ENCODE assay signal across 8 cellular contexts in the genomic region with DNA sequence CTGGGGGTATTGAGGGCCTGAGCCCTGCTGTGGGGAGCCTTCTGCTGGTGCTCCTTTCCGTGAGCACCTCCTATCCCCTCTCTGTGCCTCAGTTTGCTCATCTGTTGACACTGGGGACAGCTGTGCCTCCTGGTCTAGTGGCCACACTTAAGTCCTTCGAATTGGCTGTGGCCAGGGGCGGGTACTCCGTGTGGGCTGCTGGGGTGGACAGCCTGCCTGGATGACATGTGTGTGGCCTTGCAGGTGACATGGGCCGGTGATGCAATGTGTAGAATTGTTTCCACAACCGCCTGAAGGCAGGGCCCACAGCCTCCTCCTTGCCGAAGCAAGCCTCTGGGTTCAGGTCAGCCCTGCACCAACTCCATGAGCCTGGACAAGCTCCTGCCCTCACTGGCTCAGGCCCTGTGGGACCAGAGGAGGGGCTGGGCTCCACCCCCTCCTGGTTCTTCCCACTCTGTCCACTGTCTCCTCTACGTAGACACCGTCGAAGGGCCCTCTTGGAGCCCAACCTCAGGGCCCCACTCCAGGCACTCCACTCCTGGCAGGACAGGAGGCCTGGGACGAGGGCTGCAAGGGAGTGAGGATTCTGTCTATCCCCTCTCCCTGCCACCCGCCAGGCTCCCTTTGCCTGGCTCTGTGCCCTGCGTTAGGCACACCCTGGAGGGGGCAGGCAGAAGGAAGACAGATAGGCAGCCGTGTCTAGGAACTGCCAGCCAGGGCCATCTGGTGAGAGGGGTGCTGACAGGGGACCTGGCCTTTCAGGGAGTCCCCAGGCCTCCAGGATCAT. TPM values are rescaled to one million over a fixed set of nuclear protein-coding genes. Genes with fewer than 3 reads are reported as not detected.
DNase-seq lines count a peak whose midpoint lies in the region; ATAC-seq, FAIRE-seq and TF ChIP-seq lines count a peak whose summit lies in the region.

No MANE protein-coding gene starts in this region.

- peaks cover 1 to 11% of the 10 kb centered on the region in 2 experiments; a peak in 2 of 5 replicates for H3K36me3 ChIP-seq in HepG2 (replicated peaks in 1 of 2; ENCODE audit: control insufficient read depth in 1 of 2, insufficient read depth in 2 of 2, low read length in 2 of 2)
- no peaks in the 10 kb centered on the region for H3K36me3 ChIP-seq in tibial artery

- no peak; a peak in 1 of 4 replicates for TF ChIP-seq POLR2A in HepG2 (IDR thresholded peaks at IDR 0.05; ENCODE audit: insufficient read depth in 1 of 2, low read depth in 2 of 2, low read length in 2 of 2)

- FAIRE-seq in HepG2 (lab: Jason Lieb, UNC), result peak; percentile 37

- H2AFZ ChIP-seq in HepG2 (ENCODE audit: low read length), result no peak overlapping the region

- no peaks in the 10 kb centered on the region for H4K20me1 ChIP-seq in HepG2 (ENCODE audit: insufficient read depth, low read length)

- H3K9ac ChIP-seq in HepG2 (ENCODE audit: insufficient read depth, low read depth, low read length), result peak overlapping the region; percentile 68

- TF ChIP-seq CTCF in brain (conservative IDR thresholded peaks at IDR 0.05) (no peak), HepG2 (CRISPR knock-in tag; IDR thresholded peaks at IDR 0.05) (no peak), tibial artery (IDR thresholded peaks at IDR 0.05) (no peak)

- TF ChIP-seq EP300 in HepG2 (IDR thresholded peaks at IDR 0.05; ENCODE audit: low read depth in 2 of 2, low read length in 2 of 2), result no peak
- no peak; the same call in 1 of the 2 replicates for TF ChIP-seq EP300 in HepG2 (CRISPR knock-in tag; IDR thresholded peaks at IDR 0.05; ENCODE audit: borderline replicate concordance)

- H3K4me3 ChIP-seq in HepG2 (replicated peaks in 1 of 3; ENCODE audit: insufficient read depth in 1 of 3, low read depth in 2 of 3, low read length in 3 of 3) (peak overlapping the region; percentile 66 to 75 (median 75)), tibial artery (peak overlapping the region; percentile 56 to 69)

- H3K9me3 ChIP-seq in HepG2 (ENCODE audit: low read length), result no peaks in the 10 kb centered on the region
- H3K9me3 ChIP-seq in tibial artery, result no peaks in the 10 kb centered on the region

- POLR2A ChIA-PET in HepG2 (lab: Yijun Ruan, JAX), result interaction anchor here (0.5 to 5.7 kb wide), 11 partner anchors 8 to 325 kb away, joined by 3 to 60 read pairs (median 3); partner anchors contain the start of gene RNF4

- H3K4me1 ChIP-seq in HepG2 (ENCODE audit: insufficient read depth, low read length) (peaks cover 93% of the 10 kb centered on the region), tibial artery (peaks cover 0 to 63% (median 39%) of the 10 kb centered on the region in 4 donors)

- peaks cover 39% of the 10 kb centered on the region for H3K79me2 ChIP-seq in HepG2 (ENCODE audit: insufficient read depth, low read length)

- H3K27me3 ChIP-seq in HepG2 (ENCODE audit: control insufficient read depth in 1 of 2, insufficient read depth in 2 of 2, low read length in 2 of 2) (no peaks in the 10 kb centered on the region), tibial artery (no peaks in the 10 kb centered on the region)

- H3K4me2 ChIP-seq in HepG2 (ENCODE audit: low read depth, low read length), result peak overlapping the region; percentile 85

- WGBS in HepG2 (ENCODE audit: low lambda C conversion rate), result 21% methylated on average over 9 of the region's 14 CpGs

- H3K4me3 Mint-ChIP-seq in brain, result peak overlapping the region; percentile 83 to 91 (median 84)

- intact Hi-C loops in HepG2 (cut with micrococcal nuclease; ENCODE audit: unreplicated experiment) (loop anchor here (5.0 kb wide), 1 partner anchor 48 kb away; the partner anchor contains the start of gene ADD1), tibial artery (cut with DNase I; ENCODE audit: low total_unique reads) (no loop called here)

- H3K27me3 Mint-ChIP-seq in brain, result peaks cover 16% of the 10 kb centered on the region

- H3K27ac ChIP-seq in HepG2 (ENCODE audit: extremely low read length, insufficient read depth, low read length), result peak overlapping the region; percentile 59
- peak overlapping the region; percentile 51 to 58 for H3K27ac ChIP-seq in tibial artery

- H3K4me1 Mint-ChIP-seq in brain, result peaks cover 52% of the 10 kb centered on the region

- in situ Hi-C loops in HepG2 (cut with HindIII; ENCODE audit: extremely low pct_ligation_motif_present, low pct_unique_long_range_greater_than_20kb), result loop anchor here (5.0 kb wide), 1 partner anchor 37 kb away; the partner anchor contains the start of gene TNIP2

- no TSS peak for BruUV-seq in HepG2 (replicated peaks; lab: Mats Ljungman, UMichigan)

- no peaks in the 10 kb centered on the region for H3K36me3 Mint-ChIP-seq in brain

- peak; percentile 55 for DNase-seq in ELF-1 (ENCODE audit: low read depth, low spot score)
- DNase-seq in NCI-H69 (lab: John Stamatoyannopoulos, UW), result peak; percentile 48
- peak; percentile 69 for DNase-seq in HepG2 (ENCODE audit: low spot score)
- DNase-seq in tibial artery, result peak; percentile 36 to 70
- DNase-seq in NCI-H128 (lab: John Stamatoyannopoulos, UW; ENCODE audit: unreplicated experiment), result no peak
- DNase-seq in stimulated activated CD4-positive, alpha-beta T cell treated with anti-CD3 and anti-CD28 coated beads, Interleukin-1b, Interleukin-23, amount 100 ng/mL, for 48 hours, result no peak

- TF ChIP-seq RAD21 in HepG2 (CRISPR knock-in tag; IDR thresholded peaks at IDR 0.05), result 0 out of 2 replicates have a peak, but pooled peaks have one; percentile 3

- peak overlapping the region; percentile 66 to 86 (median 68) for H3K27ac Mint-ChIP-seq in brain

- H3K9me3 Mint-ChIP-seq in brain, result peaks cover 0 to 4% (median 0%) of the 10 kb centered on the region in 5 experiments

- ATAC-seq in HepG2, result peak; percentile 29
- no peak for ATAC-seq in GM21723 (IDR thresholded peaks at IDR 0.05; ENCODE audit: unreplicated experiment)

- CTCF ChIA-PET in HepG2 (lab: Yijun Ruan, JAX; ENCODE audit: low intra/inter-chr PET ratio, low total read pairs), result no interaction called here

RNA-seq across cellular contexts. Expression of gene SH3BP2, which starts 1.2 kb away (rescaled TPM):
- polyA plus RNA-seq in brain (ENCODE audit: insufficient read depth, low read depth, low replicate concordance), result 30.3 TPM
- 7.0 and 16.9 TPM in 2 replicates for total RNA-seq in HepG2 (2016; rRNA removed; fragmentation: Illumina TruSeq; extraction: Trizol)
- total RNA-seq in HepG2 (2016; cell fraction: cytosol; rRNA removed; fragmentation: Illumina TruSeq; extraction: Trizol; ENCODE audit: low read depth), result 8.3 and 8.9 TPM in 2 replicates
- 6.0 and 17.5 TPM in 2 replicates for total RNA-seq in HepG2 (2016; cell fraction: insoluble cytoplasmic fraction; rRNA removed; fragmentation: Illumina TruSeq; extraction: Trizol)
- total RNA-seq in HepG2 (2016; cell fraction: membrane; rRNA removed; fragmentation: Illumina TruSeq; extraction: Trizol), result 10.1 and 13.2 TPM in 2 replicates
- 24.2 and 26.2 TPM in 2 replicates for total RNA-seq in HepG2 (2016; cell fraction: nucleus; rRNA removed; fragmentation: Illumina TruSeq; extraction: Trizol)
- 34.5 and 38.6 TPM in 2 replicates for polyA plus RNA-seq in HepG2 (2011; rRNA removed)
- polyA plus RNA-seq in HepG2 (2011; cell fraction: cytosol; rRNA removed), result 9.0 and 10.4 TPM in 2 replicates
- polyA plus RNA-seq in HepG2 (2011; cell fraction: nucleus; rRNA removed), result 190 and 200 TPM in 2 replicates
- polyA plus RNA-seq in HepG2 (2012), result 8.5 and 20.0 TPM in 2 replicates
- 8.6 and 9.1 TPM in 2 replicates for polyA plus RNA-seq in HepG2 (2016; cell fraction: cytosol; fragmentation: Illumina TruSeq; extraction: Trizol; ENCODE audit: low read depth)
- polyA plus RNA-seq in HepG2 (2016; cell fraction: insoluble cytoplasmic fraction; fragmentation: Illumina TruSeq; extraction: Trizol; ENCODE audit: low read depth), result 8.9 and 10.1 TPM in 2 replicates
- polyA plus RNA-seq in HepG2 (2016; cell fraction: membrane; fragmentation: Illumina TruSeq; extraction: Trizol; ENCODE audit: low read depth), result 12.6 and 15.4 TPM in 2 replicates
- 68.6 and 68.9 TPM in 2 replicates for polyA plus RNA-seq in HepG2 (2016; cell fraction: nucleus; fragmentation: Illumina TruSeq; extraction: Trizol; ENCODE audit: insufficient read depth, low read depth)
- polyA minus RNA-seq in HepG2 (2011; rRNA and poly(A)+ RNA removed; ENCODE audit: low replicate concordance), result 33.1 and 43.4 TPM in 2 replicates
- 8.4 and 8.5 TPM in 2 replicates for polyA minus RNA-seq in HepG2 (2011; cell fraction: cytosol; rRNA and poly(A)+ RNA removed)
- polyA minus RNA-seq in HepG2 (2011; cell fraction: nucleus; rRNA and poly(A)+ RNA removed), result 60.7 and 63.2 TPM in 2 replicates

RNA-seq across cellular contexts. Expression of gene TNIP2, which starts 38.0 kb away (rescaled TPM):
- polyA plus RNA-seq in brain (ENCODE audit: insufficient read depth, low read depth, low replicate concordance) (19.7 TPM), HepG2 (2011; rRNA removed) (25.6 and 30.1 TPM in 2 replicates)
- total RNA-seq in HepG2 (2016; rRNA removed; fragmentation: Illumina TruSeq; extraction: Trizol), result 28.5 and 38.0 TPM in 2 replicates
- 51.3 and 56.9 TPM in 2 replicates for total RNA-seq in HepG2 (2016; cell fraction: cytosol; rRNA removed; fragmentation: Illumina TruSeq; extraction: Trizol; ENCODE audit: low read depth)
- 23.8 and 37.4 TPM in 2 replicates for total RNA-seq in HepG2 (2016; cell fraction: insoluble cytoplasmic fraction; rRNA removed; fragmentation: Illumina TruSeq; extraction: Trizol)
- 75.6 and 77.4 TPM in 2 replicates for total RNA-seq in HepG2 (2016; cell fraction: membrane; rRNA removed; fragmentation: Illumina TruSeq; extraction: Trizol)
- 22.8 and 24.6 TPM in 2 replicates for total RNA-seq in HepG2 (2016; cell fraction: nucleus; rRNA removed; fragmentation: Illumina TruSeq; extraction: Trizol)
- polyA plus RNA-seq in HepG2 (2011; cell fraction: cytosol; rRNA removed), result 24.2 and 29.8 TPM in 2 replicates
- polyA plus RNA-seq in HepG2 (2011; cell fraction: nucleus; rRNA removed), result 85.8 and 92.8 TPM in 2 replicates
- 14.3 and 23.5 TPM in 2 replicates for polyA plus RNA-seq in HepG2 (2012)
- polyA plus RNA-seq in HepG2 (2016; cell fraction: cytosol; fragmentation: Illumina TruSeq; extraction: Trizol; ENCODE audit: low read depth), result 52.0 and 56.1 TPM in 2 replicates
- polyA plus RNA-seq in HepG2 (2016; cell fraction: insoluble cytoplasmic fraction; fragmentation: Illumina TruSeq; extraction: Trizol; ENCODE audit: low read depth), result 25.2 and 28.5 TPM in 2 replicates
- polyA plus RNA-seq in HepG2 (2016; cell fraction: membrane; fragmentation: Illumina TruSeq; extraction: Trizol; ENCODE audit: low read depth), result 60.4 and 61.0 TPM in 2 replicates
- 46.5 and 50.4 TPM in 2 replicates for polyA plus RNA-seq in HepG2 (2016; cell fraction: nucleus; fragmentation: Illumina TruSeq; extraction: Trizol; ENCODE audit: insufficient read depth, low read depth)
- 10.0 and 18.7 TPM in 2 replicates for polyA minus RNA-seq in HepG2 (2011; rRNA and poly(A)+ RNA removed; ENCODE audit: low replicate concordance)
- polyA minus RNA-seq in HepG2 (2011; cell fraction: cytosol; rRNA and poly(A)+ RNA removed), result 8.1 and 8.4 TPM in 2 replicates
- polyA minus RNA-seq in HepG2 (2011; cell fraction: nucleus; rRNA and poly(A)+ RNA removed), result 18.6 and 22.9 TPM in 2 replicates

RNA-seq across cellular contexts. Expression of gene ADD1, which starts 49.5 kb away (rescaled TPM):
- polyA plus RNA-seq in brain (ENCODE audit: insufficient read depth, low read depth, low replicate concordance) (408 TPM), HepG2 (2011; rRNA removed) (73.9 and 76.3 TPM in 2 replicates)
- 122 and 133 TPM in 2 replicates for total RNA-seq in HepG2 (2016; rRNA removed; fragmentation: Illumina TruSeq; extraction: Trizol)
- 25.1 and 28.0 TPM in 2 replicates for total RNA-seq in HepG2 (2016; cell fraction: cytosol; rRNA removed; fragmentation: Illumina TruSeq; extraction: Trizol; ENCODE audit: low read depth)
- 104 and 117 TPM in 2 replicates for total RNA-seq in HepG2 (2016; cell fraction: insoluble cytoplasmic fraction; rRNA removed; fragmentation: Illumina TruSeq; extraction: Trizol)
- 56.9 and 59.3 TPM in 2 replicates for total RNA-seq in HepG2 (2016; cell fraction: membrane; rRNA removed; fragmentation: Illumina TruSeq; extraction: Trizol)
- 109 and 119 TPM in 2 replicates for total RNA-seq in HepG2 (2016; cell fraction: nucleus; rRNA removed; fragmentation: Illumina TruSeq; extraction: Trizol)
- 48.1 and 66.3 TPM in 2 replicates for polyA plus RNA-seq in HepG2 (2011; cell fraction: cytosol; rRNA removed)
- 210 and 221 TPM in 2 replicates for polyA plus RNA-seq in HepG2 (2011; cell fraction: nucleus; rRNA removed)
- polyA plus RNA-seq in HepG2 (2012), result 70.7 and 77.6 TPM in 2 replicates
- polyA plus RNA-seq in HepG2 (2016; cell fraction: cytosol; fragmentation: Illumina TruSeq; extraction: Trizol; ENCODE audit: low read depth), result 11.6 and 13.4 TPM in 2 replicates
- polyA plus RNA-seq in HepG2 (2016; cell fraction: insoluble cytoplasmic fraction; fragmentation: Illumina TruSeq; extraction: Trizol; ENCODE audit: low read depth), result 90.6 and 120 TPM in 2 replicates
- 40.3 and 41.9 TPM in 2 replicates for polyA plus RNA-seq in HepG2 (2016; cell fraction: membrane; fragmentation: Illumina TruSeq; extraction: Trizol; ENCODE audit: low read depth)
- polyA plus RNA-seq in HepG2 (2016; cell fraction: nucleus; fragmentation: Illumina TruSeq; extraction: Trizol; ENCODE audit: insufficient read depth, low read depth), result 163 and 167 TPM in 2 replicates
- 28.2 and 90.0 TPM in 2 replicates for polyA minus RNA-seq in HepG2 (2011; rRNA and poly(A)+ RNA removed; ENCODE audit: low replicate concordance)
- polyA minus RNA-seq in HepG2 (2011; cell fraction: cytosol; rRNA and poly(A)+ RNA removed), result 43.0 and 48.4 TPM in 2 replicates
- polyA minus RNA-seq in HepG2 (2011; cell fraction: nucleus; rRNA and poly(A)+ RNA removed), result 99.5 and 109 TPM in 2 replicates

Comparison
In these comparisons a context has a peak if more than half of its experiments do, and no peak if none do; other contexts are left out.
1. DNase-seq: peak in ELF-1 (single experiment), NCI-H69 (single experiment), HepG2 (single experiment) and tibial artery (2 of 2); none in NCI-H128 (single experiment) and stimulated activated CD4-positive, alpha-beta T cell treated with anti-CD3 and anti-CD28 coated beads, Interleukin-1b, Interleukin-23, amount 100 ng/mL, for 48 hours (single experiment).